In genomic region chr15:49313650-49314049, GRCh38 we compare ENCODE assay signal across 14 cellular contexts.
DNase-seq lines count a peak whose midpoint lies in the region; ATAC-seq and TF ChIP-seq lines count a peak whose summit lies in the region.
"Had no signal": no experiment of that assay in that cellular context is flagged by ENCODE, and none has a peak within 500 bp of the region (broad histone marks: within the 10 kb centered on the region; RNA-seq: fewer than 3 reads in every experiment).

No MANE protein-coding gene starts in this region.

- H3K79me2 ChIP-seq in osteoblast (ENCODE audit: insufficient read depth, low read length) = peaks cover 12% of the 10 kb centered on the region

- peak; percentile 61 for DNase-seq in GM04504 (ENCODE audit: low read depth)
- peak; percentile 0 for DNase-seq in NOMO-1 treated with dmso at 0.1 percent for 144 hours (lab: John Stamatoyannopoulos, UW; ENCODE audit: unreplicated experiment)
- DNase-seq in epithelial cell of prostate (ENCODE audit: low read depth, low spot score) = peak; percentile 33
- DNase-seq in osteoblast (ENCODE audit: insufficient read length, low spot score, missing footprints) = peak; percentile 88
- no peak for DNase-seq in NCI-H526 (lab: John Stamatoyannopoulos, UW)
- DNase-seq in foreskin melanocyte = no peak
- DNase-seq in activated CD8-positive, alpha-beta memory T cell treated with anti-CD3 and anti-CD28 coated beads for 24 hours = no peak
- DNase-seq: mucosa of descending colon, NCI-H2029 treated with DMSO at 0.1 percent for 48 hours, right cardiac atrium had no signal

- TF ChIP-seq CTCF in osteoblast (IDR thresholded peaks at IDR 0.05; ENCODE audit: extremely low read depth, low read depth, low read length) = no peak

- H3K36me3 ChIP-seq in osteoblast (ENCODE audit: insufficient read depth, low read length) = peaks cover under 1% of the 10 kb centered on the region
- H3K36me3 ChIP-seq: HAP-1 had no signal

- H3K4me1 ChIP-seq in osteoblast (ENCODE audit: insufficient read depth, low read length) = peaks cover 11% of the 10 kb centered on the region

- H3K9me3 ChIP-seq in osteoblast (ENCODE audit: low read depth, low read length) = no peaks in the 10 kb centered on the region
- H3K9me3 ChIP-seq: HAP-1, mucosa of descending colon had no signal

- no peak for ATAC-seq in GM21529 (IDR thresholded peaks at IDR 0.05; ENCODE audit: unreplicated experiment)
- ATAC-seq: GM12878, K562, mucosa of descending colon had no signal

- no peak overlapping the region for H3K4me2 ChIP-seq in osteoblast (ENCODE audit: insufficient read depth, low read length)

- no peak overlapping the region for H3K27ac ChIP-seq in epithelial cell of prostate
- H3K27ac ChIP-seq in osteoblast (ENCODE audit: low read depth, low read length) = no peak overlapping the region

- H4K20me1 ChIP-seq in osteoblast (ENCODE audit: insufficient read depth, low read length) = peaks cover 8% of the 10 kb centered on the region

- no peak overlapping the region for H3K4me3 ChIP-seq in osteoblast (ENCODE audit: insufficient read depth, low read length)
- H3K4me3 ChIP-seq: GM12878, HAP-1, K562, mucosa of descending colon had no signal

- H3K27me3 ChIP-seq in osteoblast (ENCODE audit: insufficient read depth, low read length) = no peaks in the 10 kb centered on the region

- H2AFZ ChIP-seq in osteoblast (ENCODE audit: low read length) = no peak overlapping the region

Comparison
In these comparisons a context has a peak if more than half of its experiments do, and no peak if none do; other contexts are left out.
1. DNase-seq: peak in GM04504 (single experiment), NOMO-1 treated with dmso at 0.1 percent for 144 hours (single experiment), epithelial cell of prostate (single experiment) and osteoblast (single experiment); none in NCI-H526 (0 of 2), foreskin melanocyte (single experiment) and activated CD8-positive, alpha-beta memory T cell treated with anti-CD3 and anti-CD28 coated beads for 24 hours (single experiment).